Comparison of ENCODE assay signal across 8 cellular contexts in the genomic region with DNA sequence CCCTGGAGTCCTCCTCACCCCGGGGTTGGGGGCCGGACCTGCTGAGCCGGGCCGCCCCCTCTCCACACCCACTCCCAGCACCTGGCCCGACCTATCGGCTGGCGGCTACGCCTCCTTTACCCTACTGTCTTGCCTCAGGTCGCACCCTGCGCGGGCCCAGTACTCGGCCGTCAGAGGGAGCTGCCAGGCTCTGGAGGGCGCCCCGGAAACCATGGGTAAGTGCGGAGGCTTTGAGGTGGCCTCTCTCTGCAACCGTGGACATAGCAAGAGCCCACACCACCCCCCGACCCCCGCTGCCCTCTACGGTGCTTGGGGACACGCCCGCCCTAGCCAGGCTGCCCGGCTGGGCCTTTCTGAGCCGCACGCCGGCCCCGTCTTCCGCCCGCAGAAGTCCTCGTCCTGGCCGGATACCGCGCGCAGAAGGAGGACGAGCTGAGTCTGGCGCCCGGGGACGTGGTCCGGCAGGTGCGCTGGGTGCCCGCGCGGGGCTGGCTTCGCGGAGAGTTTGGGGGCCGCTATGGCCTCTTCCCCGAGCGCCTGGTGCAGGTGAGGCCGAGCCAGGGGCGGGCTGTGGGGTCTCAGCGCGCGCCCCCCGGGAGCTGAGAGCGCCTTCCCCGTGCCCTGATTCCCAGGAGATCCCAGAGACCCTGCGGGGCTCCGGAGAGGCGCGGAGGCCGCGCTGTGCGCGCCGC. TPM values are rescaled to one million over a fixed set of nuclear protein-coding genes. Genes with fewer than 3 reads are reported as not detected.
DNase-seq lines count a peak whose midpoint lies in the region; ATAC-seq and TF ChIP-seq lines count a peak whose summit lies in the region.

A gene (plus strand): TSS at position 159 of the 692 bp plus-strand sequence. CDS start 53 bp downstream, at position 212.

- TF ChIP-seq CTCF in AG10803 (conservative IDR thresholded peaks at IDR 0.05; ENCODE audit: low read length) (no peak), gastrocnemius medialis (IDR thresholded peaks at IDR 0.05 in 4 of 5, conservative IDR thresholded peaks at IDR 0.05 in 1 of 5) (peak in 1 of 5 experiments; percentile 37)

- H3K27ac ChIP-seq in gastrocnemius medialis, result peak within 1 kb of the TSS; percentile 74 to 79 (median 77)

- H3K27ac Mint-ChIP-seq in activated naive CD4-positive, alpha-beta T cell treated with anti-CD3 and anti-CD28 coated beads for 36 hours, result peak within 1 kb of the TSS; percentile 84

- peak within 1 kb of the TSS; percentile 96 for H3K4me3 Mint-ChIP-seq in activated naive CD4-positive, alpha-beta T cell treated with anti-CD3 and anti-CD28 coated beads for 36 hours

- DNase-seq in AG10803 (ENCODE audit: low read depth), result peak; percentile 18
- DNase-seq in NCI-H82 (lab: John Stamatoyannopoulos, UW), result peak; percentile 76
- peak; percentile 62 for DNase-seq in activated naive CD4-positive, alpha-beta T cell treated with anti-CD3 and anti-CD28 coated beads for 36 hours
- DNase-seq in left cardiac atrium, result no peak
- DNase-seq in gastrocnemius medialis, result peak in 1 of 2 donors; percentile 61
- no peak for DNase-seq in NCI-H446 treated with DMSO at 0.1 percent for 48 hours (lab: John Stamatoyannopoulos, UW)

- peak; percentile 13 for ATAC-seq in GM18861 (IDR thresholded peaks at IDR 0.05; ENCODE audit: unreplicated experiment)
- peak; percentile 20 for ATAC-seq in HG03060 (IDR thresholded peaks at IDR 0.05; ENCODE audit: low read depth, unreplicated experiment)
- peak; percentile 65 to 69 for ATAC-seq in left cardiac atrium
- peak; percentile 48 to 66 for ATAC-seq in gastrocnemius medialis

- intact Hi-C loops in activated naive CD4-positive, alpha-beta T cell treated with anti-CD3 and anti-CD28 coated beads for 36 hours (cut with micrococcal nuclease), result loop anchor here (2.0 to 5.0 kb wide), 2 partner anchors 16 to 219 kb away; a partner anchor contains a TSS
- intact Hi-C loops in left cardiac atrium (cut with DNase I), result no loop called here
- intact Hi-C loops in gastrocnemius medialis (cut with DNase I; ENCODE audit: low total_unique reads), result no loop called here

- in situ Hi-C loops in gastrocnemius medialis (cut with MboI; ENCODE audit: low sequenced_read_pairs in 4 of 4), result loop anchor here in 1 of 4 donors (25.0 kb wide), 1 partner anchor 106 kb away; no protein-coding TSS in a partner anchor

- H3K4me1 ChIP-seq in gastrocnemius medialis, result peaks cover 8 to 15% of the 10 kb centered on the region in 2 donors

- peaks cover 14% of the 10 kb centered on the region for H3K36me3 Mint-ChIP-seq in activated naive CD4-positive, alpha-beta T cell treated with anti-CD3 and anti-CD28 coated beads for 36 hours (ENCODE audit: low read depth)

- H3K4me3 ChIP-seq in AG10803 (ENCODE audit: low read length), result peak within 1 kb of the TSS; percentile 84
- H3K4me3 ChIP-seq in gastrocnemius medialis, result peak within 1 kb of the TSS; percentile 65 to 87 (median 75)

- no peaks in the 10 kb centered on the region for H3K9me3 Mint-ChIP-seq in activated naive CD4-positive, alpha-beta T cell treated with anti-CD3 and anti-CD28 coated beads for 36 hours

- H3K9me3 ChIP-seq in gastrocnemius medialis, result no peaks in the 10 kb centered on the region

- no peaks in the 10 kb centered on the region for H3K27me3 Mint-ChIP-seq in activated naive CD4-positive, alpha-beta T cell treated with anti-CD3 and anti-CD28 coated beads for 36 hours (ENCODE audit: low read depth)

- H3K27me3 ChIP-seq in gastrocnemius medialis, result no peaks in the 10 kb centered on the region

- CTCF ChIA-PET in activated naive CD4-positive, alpha-beta T cell treated with anti-CD3 and anti-CD28 coated beads for 36 hours (lab: Charles Lee), result interaction anchor here (0.6 to 1.6 kb wide), 8 partner anchors 8 to 156 kb away, joined by 3 to 6 read pairs (median 3); a partner anchor contains a TSS

- peaks cover 0 to 34% of the 10 kb centered on the region in 2 donors for H3K36me3 ChIP-seq in gastrocnemius medialis

- H3K4me1 Mint-ChIP-seq in activated naive CD4-positive, alpha-beta T cell treated with anti-CD3 and anti-CD28 coated beads for 36 hours (ENCODE audit: low read depth), result peaks cover 53% of the 10 kb centered on the region

- no peak for TF ChIP-seq POLR2A in gastrocnemius medialis (IDR thresholded peaks at IDR 0.05)

RNA-seq across cellular contexts. Expression of the gene that starts here (rescaled TPM):
- 1 to 10 TPM; 2.3 to 2.7 TPM for total RNA-seq in activated naive CD4-positive, alpha-beta T cell treated with anti-CD3 and anti-CD28 coated beads for 36 hours
- total RNA-seq in left cardiac atrium (1 to 10 TPM; 2.5 to 3.0 TPM), gastrocnemius medialis (1 to 10 TPM in 1 of 4 donors, under 1 TPM in 3; 0.10 to 1.4 (median 0.46) TPM)

Comparison
In these comparisons a context has a peak if more than half of its experiments do, and no peak if none do; other contexts are left out.
1. DNase-seq: peak in AG10803 (single experiment), NCI-H82 (single experiment) and activated naive CD4-positive, alpha-beta T cell treated with anti-CD3 and anti-CD28 coated beads for 36 hours (single experiment); none in left cardiac atrium (single experiment) and NCI-H446 treated with DMSO at 0.1 percent for 48 hours (single experiment).
2. ATAC-seq: peak in every context shown above with its lines; median percentile 67 in left cardiac atrium; 57 in gastrocnemius medialis; 20 in HG03060; 13 in GM18861.